ENCODE assay signal across 1 cellular context in the genomic region with DNA sequence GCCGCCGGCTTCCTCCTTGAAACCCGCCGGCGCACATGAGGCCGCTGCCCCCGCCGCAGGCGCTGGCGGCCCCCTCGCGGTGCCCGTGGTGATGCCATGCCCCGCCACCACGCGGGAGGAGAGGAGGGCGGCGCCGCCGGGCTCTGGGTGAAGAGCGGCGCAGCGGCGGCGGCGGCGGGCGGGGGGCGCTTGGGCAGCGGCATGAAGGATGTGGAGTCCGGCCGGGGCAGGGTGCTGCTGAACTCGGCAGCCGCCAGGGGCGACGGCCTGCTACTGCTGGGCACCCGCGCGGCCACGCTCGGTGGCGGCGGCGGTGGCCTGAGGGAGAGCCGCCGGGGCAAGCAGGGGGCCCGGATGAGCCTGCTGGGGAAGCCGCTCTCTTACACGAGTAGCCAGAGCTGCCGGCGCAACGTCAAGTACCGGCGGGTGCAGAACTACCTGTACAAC.
TF ChIP-seq lines count a peak whose summit lies in the region.

No MANE protein-coding gene starts in this region.

TF ChIP-seq in GM12878, 131 proteins besides CTCF, POLR2A, EP300 and RAD21:
- TF ChIP-seq, protein P1, sequence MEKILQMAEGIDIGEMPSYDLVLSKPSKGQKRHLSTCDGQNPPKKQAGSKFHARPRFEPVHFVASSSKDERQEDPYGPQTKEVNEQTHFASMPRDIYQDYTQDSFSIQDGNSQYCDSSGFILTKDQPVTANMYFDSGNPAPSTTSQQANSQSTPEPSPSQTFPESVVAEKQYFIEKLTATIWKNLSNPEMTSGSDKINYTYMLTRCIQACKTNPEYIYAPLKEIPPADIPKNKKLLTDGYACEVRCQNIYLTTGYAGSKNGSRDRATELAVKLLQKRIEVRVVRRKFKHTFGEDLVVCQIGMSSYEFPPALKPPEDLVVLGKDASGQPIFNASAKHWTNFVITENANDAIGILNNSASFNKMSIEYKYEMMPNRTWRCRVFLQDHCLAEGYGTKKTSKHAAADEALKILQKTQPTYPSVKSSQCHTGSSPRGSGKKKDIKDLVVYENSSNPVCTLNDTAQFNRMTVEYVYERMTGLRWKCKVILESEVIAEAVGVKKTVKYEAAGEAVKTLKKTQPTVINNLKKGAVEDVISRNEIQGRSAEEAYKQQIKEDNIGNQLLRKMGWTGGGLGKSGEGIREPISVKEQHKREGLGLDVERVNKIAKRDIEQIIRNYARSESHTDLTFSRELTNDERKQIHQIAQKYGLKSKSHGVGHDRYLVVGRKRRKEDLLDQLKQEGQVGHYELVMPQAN (conservative IDR thresholded peaks at IDR 0.05): peak; percentile 66
- TF ChIP-seq GATAD2B (conservative IDR thresholded peaks at IDR 0.05; ENCODE audit: low read depth) (peak; percentile 79), CUX1 (IDR thresholded peaks at IDR 0.05; ENCODE audit: insufficient replicate concordance, low read depth, low read length) (no peak), BHLHE40 (IDR thresholded peaks at IDR 0.05; ENCODE audit: borderline replicate concordance in 1 of 2, low read depth in 2 of 2, low read length in 1 of 2) (peak; percentile 47 to 77; a peak in 3 of 4 replicates), SIN3A (IDR thresholded peaks at IDR 0.05; ENCODE audit: low read depth, low read length) (no peak), SMC3 (IDR thresholded peaks at IDR 0.05; ENCODE audit: borderline replicate concordance, low read length) (no peak), YY1 (IDR thresholded peaks at IDR 0.05; ENCODE audit: low read depth, low read length) (peak; percentile 34; the same call in 1 of the 2 replicates), ZNF24 (IDR thresholded peaks at IDR 0.05) (peak; percentile 51; the same call in 1 of the 2 replicates), DPF2 (IDR thresholded peaks at IDR 0.05) (peak; percentile 65), TCF3 (IDR thresholded peaks at IDR 0.05; ENCODE audit: borderline replicate concordance, insufficient read depth, low read depth, low read length) (0 out of 2 replicates have a peak, but pooled peaks have one; percentile 33), LARP7 (IDR thresholded peaks at IDR 0.05) (peak; percentile 94), BACH1 (IDR thresholded peaks at IDR 0.05; ENCODE audit: borderline replicate concordance) (peak; percentile 65), RFX5 (IDR thresholded peaks at IDR 0.05; ENCODE audit: low read depth, low read length) (no peak), ZNF217 (IDR thresholded peaks at IDR 0.05) (0 out of 2 replicates have a peak, but pooled peaks have one; percentile 70), IKZF1 (conservative IDR thresholded peaks at IDR 0.05) (peak; percentile 86), ETV6 (conservative IDR thresholded peaks at IDR 0.05 in 1 of 2, IDR thresholded peaks at IDR 0.05 in 1 of 2; ENCODE audit: borderline replicate concordance in 1 of 2, low read depth in 1 of 2) (no peak), RELA (IDR thresholded peaks at IDR 0.05; ENCODE audit: borderline replicate concordance, partially characterized antibody) (no peak), SMARCA5 (IDR thresholded peaks at IDR 0.05) (peak; percentile 88; the same call in 1 of the 2 replicates), ZNF592 (IDR thresholded peaks at IDR 0.05) (peak; percentile 77; the same call in 1 of the 2 replicates), PAX8 (IDR thresholded peaks at IDR 0.05) (no peak), TARDBP (IDR thresholded peaks at IDR 0.05; ENCODE audit: borderline replicate concordance) (no peak), SPI1 (IDR thresholded peaks at IDR 0.05; ENCODE audit: borderline replicate concordance, insufficient read depth, low read depth, low read length) (no peak), ZNF687 (IDR thresholded peaks at IDR 0.05) (peak; percentile 79), TAF1 (IDR thresholded peaks at IDR 0.05; ENCODE audit: borderline replicate concordance, low read depth, low read length) (no peak), ZBTB4 (CRISPR knock-in tag; IDR thresholded peaks at IDR 0.05) (no peak)
- TF ChIP-seq, protein P2, sequence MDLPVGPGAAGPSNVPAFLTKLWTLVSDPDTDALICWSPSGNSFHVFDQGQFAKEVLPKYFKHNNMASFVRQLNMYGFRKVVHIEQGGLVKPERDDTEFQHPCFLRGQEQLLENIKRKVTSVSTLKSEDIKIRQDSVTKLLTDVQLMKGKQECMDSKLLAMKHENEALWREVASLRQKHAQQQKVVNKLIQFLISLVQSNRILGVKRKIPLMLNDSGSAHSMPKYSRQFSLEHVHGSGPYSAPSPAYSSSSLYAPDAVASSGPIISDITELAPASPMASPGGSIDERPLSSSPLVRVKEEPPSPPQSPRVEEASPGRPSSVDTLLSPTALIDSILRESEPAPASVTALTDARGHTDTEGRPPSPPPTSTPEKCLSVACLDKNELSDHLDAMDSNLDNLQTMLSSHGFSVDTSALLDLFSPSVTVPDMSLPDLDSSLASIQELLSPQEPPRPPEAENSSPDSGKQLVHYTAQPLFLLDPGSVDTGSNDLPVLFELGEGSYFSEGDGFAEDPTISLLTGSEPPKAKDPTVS (IDR thresholded peaks at IDR 0.05; ENCODE audit: low read depth, low read length): no peak
- TF ChIP-seq, protein P3, sequence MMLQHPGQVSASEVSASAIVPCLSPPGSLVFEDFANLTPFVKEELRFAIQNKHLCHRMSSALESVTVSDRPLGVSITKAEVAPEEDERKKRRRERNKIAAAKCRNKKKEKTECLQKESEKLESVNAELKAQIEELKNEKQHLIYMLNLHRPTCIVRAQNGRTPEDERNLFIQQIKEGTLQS (IDR thresholded peaks at IDR 0.05; ENCODE audit: borderline replicate concordance, extremely low read depth, low read depth, low read length): no peak
